13 cellular contexts compared by ENCODE assay signal in the genomic region with DNA sequence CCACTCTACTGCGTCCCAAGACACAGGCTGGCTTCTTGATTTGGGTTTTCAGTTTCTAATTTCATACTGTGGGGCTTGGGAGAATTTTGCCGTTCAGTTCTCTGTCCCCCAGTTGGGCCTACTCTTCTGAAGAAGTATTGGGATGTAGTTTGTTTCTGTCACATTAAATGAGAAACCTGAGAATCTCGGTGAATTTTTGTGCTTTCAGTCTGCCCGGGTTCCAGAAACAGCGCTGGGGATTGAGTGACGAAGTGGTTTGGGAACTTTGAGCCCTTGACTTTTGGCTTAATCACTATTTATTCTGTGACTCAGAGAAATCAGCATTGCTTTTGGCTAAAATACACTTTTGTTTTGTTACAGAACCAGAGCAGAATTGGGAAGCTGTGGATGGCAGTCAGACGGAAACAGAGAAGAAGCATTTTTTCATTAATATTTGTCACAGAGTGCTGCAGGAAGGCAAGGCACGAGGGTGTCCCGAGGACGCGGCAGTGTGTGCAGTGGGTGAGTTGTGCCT.
DNase-seq lines count a peak whose midpoint lies in the region; ATAC-seq, FAIRE-seq and TF ChIP-seq lines count a peak whose summit lies in the region.
"Had no signal": no experiment of that assay in that cellular context is flagged by ENCODE, and none has a peak within 500 bp of the region (broad histone marks: within the 10 kb centered on the region; RNA-seq: fewer than 3 reads in every experiment).

No MANE protein-coding gene starts in this region.

- ATAC-seq in body of pancreas (peak; percentile 56), HG02571 (IDR thresholded peaks at IDR 0.05; ENCODE audit: unreplicated experiment) (no peak), HG03521 (IDR thresholded peaks at IDR 0.05; ENCODE audit: unreplicated experiment) (no peak)

- H3K4me2 ChIP-seq in keratinocyte (ENCODE audit: control insufficient read depth, extremely low read depth, insufficient read depth, low read depth, low read length) = peak overlapping the region; percentile 72

- no peak for TF ChIP-seq POLR2A in body of pancreas (IDR thresholded peaks at IDR 0.05)
- TF ChIP-seq POLR2A in stomach (IDR thresholded peaks at IDR 0.05) = no peak

- H3K36me3 ChIP-seq in body of pancreas (replicated peaks in 1 of 2; ENCODE audit: insufficient read depth in 1 of 2, low read depth in 2 of 2) (peaks cover 6 to 26% of the 10 kb centered on the region in 2 donors), keratinocyte (ENCODE audit: control insufficient read depth in 2 of 2, extremely low read depth in 1 of 2, insufficient read depth in 2 of 2, low read length in 2 of 2) (peaks cover 23 to 47% of the 10 kb centered on the region in 2 experiments), stomach (peaks cover 33 to 93% (median 86%) of the 10 kb centered on the region in 4 donors)

- DNase-seq in HS-27A (ENCODE audit: low read depth) = peak; percentile 65
- DNase-seq in body of pancreas = no peak
- DNase-seq in keratinocyte (ENCODE audit: low read depth, low spot score) = no peak
- DNase-seq in stomach = no peak
- DNase-seq in HTR-8/SVneo (ENCODE audit: insufficient read length, low spot score) = no peak
- no peak for DNase-seq in T-helper 1 cell
- DNase-seq: activated CD4-positive, alpha-beta memory T cell treated with anti-CD3 and anti-CD28 coated beads, Interleukin-2, amount 10 ng/mL, durations not matched to agents 7 days and 5 days; H9; KG1; nephron progenitor cell had no signal

- H3K9me1 ChIP-seq in keratinocyte (ENCODE audit: control insufficient read depth, extremely low read depth, insufficient read depth, low read length) = peaks cover 7% of the 10 kb centered on the region

- peak overlapping the region; percentile 61 for H3K9ac ChIP-seq in keratinocyte (ENCODE audit: control insufficient read depth, extremely low read depth, insufficient read depth, low read length)

- peaks cover 21% of the 10 kb centered on the region for H3K4me1 ChIP-seq in body of pancreas
- peaks cover 36% of the 10 kb centered on the region for H3K4me1 ChIP-seq in keratinocyte (ENCODE audit: control insufficient read depth, extremely low read depth, insufficient read depth, low read length)
- peaks cover 7 to 27% (median 14%) of the 10 kb centered on the region in 4 donors for H3K4me1 ChIP-seq in stomach

- whole genome bisulfite sequencing in body of pancreas, 2 donors = 56 to 66% methylated on average over 11 of the region's 11 CpGs
- 48 to 71% (median 59%) methylated on average over 11 of the region's 11 CpGs for WGBS in stomach, 5 donors

- H3K27ac ChIP-seq in body of pancreas = peak overlapping the region in 3 of 4 donors; percentile 5 to 45 (median 6)
- H3K27ac ChIP-seq in keratinocyte (ENCODE audit: control insufficient read depth, insufficient read depth, low read length) = peak overlapping the region; percentile 73
- peak overlapping the region in 3 of 5 donors; percentile 39 to 55 (median 44) for H3K27ac ChIP-seq in stomach

- dilution Hi-C loops in keratinocyte (cut with MboI; ENCODE audit: extremely low pct_ligation_motif_present, low sequenced_read_pairs) = no loop called here

- H3K79me2 ChIP-seq in keratinocyte (ENCODE audit: control insufficient read depth, insufficient read depth, low read length) = no peaks in the 10 kb centered on the region

- H2AFZ ChIP-seq in keratinocyte (ENCODE audit: control insufficient read depth, low read length) = no peak overlapping the region

- FAIRE-seq in keratinocyte (lab: Jason Lieb, UNC) (peak; percentile 69), HTR-8/SVneo (lab: Jason Lieb, UNC) (no peak)
- FAIRE-seq: GM12891 had no signal

- H3K27me3 ChIP-seq in body of pancreas (no peaks in the 10 kb centered on the region), keratinocyte (ENCODE audit: control insufficient read depth, extremely low read depth, insufficient read depth, low read length) (no peaks in the 10 kb centered on the region), stomach (no peaks in the 10 kb centered on the region)

- H3K9me3 ChIP-seq in body of pancreas (no peaks in the 10 kb centered on the region), keratinocyte (ENCODE audit: control insufficient read depth, low read depth, low read length) (no peaks in the 10 kb centered on the region), stomach (no peaks in the 10 kb centered on the region)

- no peak for TF ChIP-seq EP300 in stomach (IDR thresholded peaks at IDR 0.05)

- TF ChIP-seq CTCF in body of pancreas (IDR thresholded peaks at IDR 0.05) (no peak), keratinocyte (optimal IDR thresholded peaks at IDR 0.05 in 1 of 3, IDR thresholded peaks at IDR 0.05 in 1 of 3, conservative IDR thresholded peaks at IDR 0.05 in 1 of 3; ENCODE audit: extremely low read depth in 1 of 3, insufficient read depth in 2 of 3, low read length in 3 of 3) (no peak), stomach (IDR thresholded peaks at IDR 0.05) (no peak)

- intact Hi-C loops in body of pancreas (cut with DNase I) (no loop called here), stomach (cut with DNase I; ENCODE audit: low total_unique reads) (no loop called here)

- peaks cover 5% of the 10 kb centered on the region for H4K20me1 ChIP-seq in keratinocyte (ENCODE audit: control insufficient read depth, extremely low read depth, insufficient read depth, low read length)

- H3K4me3 ChIP-seq in body of pancreas = no peak overlapping the region
- peak overlapping the region in 1 of 3 experiments; percentile 49 for H3K4me3 ChIP-seq in keratinocyte (ENCODE audit: control insufficient read depth in 2 of 3, extremely low read depth in 1 of 3, insufficient read depth in 2 of 3, low read depth in 1 of 3, low read length in 3 of 3)
- H3K4me3 ChIP-seq in stomach = no peak overlapping the region

Comparison
In these comparisons a context has a peak if more than half of its experiments do, and no peak if none do; other contexts are left out.
1. H3K27ac ChIP-seq: peak in every context shown above with its lines; median percentile 73 in keratinocyte; 44 in stomach; 6 in body of pancreas.